In genomic region chr19:10006752-10007323, GRCh38 we compare ENCODE assay signal across 1 cellular context.
TF ChIP-seq lines count a peak whose summit lies in the region.

No MANE protein-coding gene starts in this region.

TF ChIP-seq in SK-N-SH treated with all-trans-retinoic acid at 6 μM for 48 hours, 23 proteins besides CTCF, POLR2A, EP300 and RAD21 (continued from another document):
- no peak for TF ChIP-seq GLIS3 (CRISPR knock-in tag; IDR thresholded peaks at IDR 0.05)
- TF ChIP-seq ZNF70 (CRISPR knock-in tag; IDR thresholded peaks at IDR 0.05) = no peak
- TF ChIP-seq PPARA (CRISPR knock-in tag; IDR thresholded peaks at IDR 0.05; ENCODE audit: borderline replicate concordance) = no peak
- TF ChIP-seq ZFP30 (CRISPR knock-in tag; IDR thresholded peaks at IDR 0.05) = no peak
- TF ChIP-seq ZNF565 (CRISPR knock-in tag; conservative IDR thresholded peaks at IDR 0.05; ENCODE audit: low read depth) = no peak
- no peak for TF ChIP-seq ZFP3 (CRISPR knock-in tag; IDR thresholded peaks at IDR 0.05)
- no peak for TF ChIP-seq TOX (CRISPR knock-in tag; IDR thresholded peaks at IDR 0.05; ENCODE audit: borderline replicate concordance)
- no peak for TF ChIP-seq SNAI2 (CRISPR knock-in tag; IDR thresholded peaks at IDR 0.05)
